Comparison of ENCODE assay signal across 1 cellular context in the genomic region with DNA sequence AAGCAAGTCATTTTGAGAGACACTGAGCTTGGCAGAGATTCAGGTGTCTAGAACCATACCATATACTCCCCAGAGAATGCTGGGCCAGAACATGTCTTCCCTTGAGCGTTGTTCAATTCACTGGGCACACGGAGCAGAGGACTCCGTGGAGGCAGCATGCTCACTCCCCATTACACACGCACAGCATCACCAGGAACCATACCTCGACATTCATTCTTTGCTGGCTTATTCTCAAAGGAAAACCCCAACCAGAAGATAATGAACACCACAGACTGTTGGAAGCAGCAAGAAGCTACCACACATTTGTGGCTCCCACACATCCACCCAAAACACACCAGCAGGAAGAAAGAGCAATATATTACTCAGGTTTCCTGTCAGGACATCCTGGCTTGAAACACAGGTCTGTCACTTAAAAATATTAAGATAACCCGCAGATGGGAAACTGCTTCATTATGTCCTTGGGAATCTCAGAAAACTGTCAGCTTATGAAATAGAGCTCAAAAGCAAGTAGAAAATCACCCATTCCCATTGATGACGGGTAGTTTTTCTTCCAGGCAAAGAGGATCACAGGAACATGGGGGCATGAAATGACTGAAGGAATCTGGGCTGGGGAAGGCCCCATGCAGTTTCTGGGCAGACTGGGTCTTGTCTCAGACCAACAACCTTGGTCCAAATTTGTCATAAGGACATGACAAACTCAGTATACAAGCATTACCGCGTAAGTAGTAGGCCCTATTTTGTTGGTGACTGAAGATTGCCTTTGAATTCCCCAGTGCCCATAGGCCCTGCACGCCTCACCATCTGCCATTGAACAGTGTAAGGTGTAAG.
A peak's percentile ranks its signal among the peaks of the same experiment; 100 is the strongest.
TF ChIP-seq lines count a peak whose summit lies in the region.

No MANE protein-coding gene starts in this region.

TF ChIP-seq in K562, 482 proteins besides CTCF, POLR2A, EP300 and RAD21 (continued from another document):
- TF ChIP-seq, protein P1, sequence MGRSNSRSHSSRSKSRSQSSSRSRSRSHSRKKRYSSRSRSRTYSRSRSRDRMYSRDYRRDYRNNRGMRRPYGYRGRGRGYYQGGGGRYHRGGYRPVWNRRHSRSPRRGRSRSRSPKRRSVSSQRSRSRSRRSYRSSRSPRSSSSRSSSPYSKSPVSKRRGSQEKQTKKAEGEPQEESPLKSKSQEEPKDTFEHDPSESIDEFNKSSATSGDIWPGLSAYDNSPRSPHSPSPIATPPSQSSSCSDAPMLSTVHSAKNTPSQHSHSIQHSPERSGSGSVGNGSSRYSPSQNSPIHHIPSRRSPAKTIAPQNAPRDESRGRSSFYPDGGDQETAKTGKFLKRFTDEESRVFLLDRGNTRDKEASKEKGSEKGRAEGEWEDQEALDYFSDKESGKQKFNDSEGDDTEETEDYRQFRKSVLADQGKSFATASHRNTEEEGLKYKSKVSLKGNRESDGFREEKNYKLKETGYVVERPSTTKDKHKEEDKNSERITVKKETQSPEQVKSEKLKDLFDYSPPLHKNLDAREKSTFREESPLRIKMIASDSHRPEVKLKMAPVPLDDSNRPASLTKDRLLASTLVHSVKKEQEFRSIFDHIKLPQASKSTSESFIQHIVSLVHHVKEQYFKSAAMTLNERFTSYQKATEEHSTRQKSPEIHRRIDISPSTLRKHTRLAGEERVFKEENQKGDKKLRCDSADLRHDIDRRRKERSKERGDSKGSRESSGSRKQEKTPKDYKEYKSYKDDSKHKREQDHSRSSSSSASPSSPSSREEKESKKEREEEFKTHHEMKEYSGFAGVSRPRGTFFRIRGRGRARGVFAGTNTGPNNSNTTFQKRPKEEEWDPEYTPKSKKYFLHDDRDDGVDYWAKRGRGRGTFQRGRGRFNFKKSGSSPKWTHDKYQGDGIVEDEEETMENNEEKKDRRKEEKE (IDR thresholded peaks at IDR 0.05; ENCODE audit: borderline replicate concordance in 1 of 2, control insufficient read depth in 1 of 2, low read depth in 2 of 2, low read length in 1 of 2): no peak
- TF ChIP-seq CXXC5 (CRISPR knock-in tag; IDR thresholded peaks at IDR 0.05) (peak; percentile 42), FOXM1 (IDR thresholded peaks at IDR 0.05; ENCODE audit: low read depth) (no peak), FOXM1 (CRISPR knock-in tag; IDR thresholded peaks at IDR 0.05; ENCODE audit: low read depth) (no peak), ZNF354B (CRISPR knock-in tag; IDR thresholded peaks at IDR 0.05) (no peak), WHSC1 (IDR thresholded peaks at IDR 0.05; ENCODE audit: low read length) (peak; percentile 50), ZNF589 (CRISPR knock-in tag; IDR thresholded peaks at IDR 0.05; ENCODE audit: low read depth) (peak; percentile 25; the same call in 1 of the 2 replicates), KDM4B (IDR thresholded peaks at IDR 0.05; ENCODE audit: borderline replicate concordance in 2 of 2, low read depth in 1 of 2) (no peak), MEIS2 (IDR thresholded peaks at IDR 0.05; ENCODE audit: partially characterized antibody) (peak; percentile 68), SMARCA5 (IDR thresholded peaks at IDR 0.05) (no peak), HEY1 (CRISPR knock-in tag; IDR thresholded peaks at IDR 0.05; ENCODE audit: borderline replicate concordance) (no peak), ZKSCAN1 (IDR thresholded peaks at IDR 0.05; ENCODE audit: low read depth, low read length) (no peak), FOS (IDR thresholded peaks at IDR 0.05; ENCODE audit: extremely low read depth, insufficient read length) (no peak), SMC3 (conservative IDR thresholded peaks at IDR 0.05; ENCODE audit: insufficient read depth, low read depth, low read length) (no peak), TAF7 (tag; IDR thresholded peaks at IDR 0.05) (no peak)
- TF ChIP-seq, protein P2, sequence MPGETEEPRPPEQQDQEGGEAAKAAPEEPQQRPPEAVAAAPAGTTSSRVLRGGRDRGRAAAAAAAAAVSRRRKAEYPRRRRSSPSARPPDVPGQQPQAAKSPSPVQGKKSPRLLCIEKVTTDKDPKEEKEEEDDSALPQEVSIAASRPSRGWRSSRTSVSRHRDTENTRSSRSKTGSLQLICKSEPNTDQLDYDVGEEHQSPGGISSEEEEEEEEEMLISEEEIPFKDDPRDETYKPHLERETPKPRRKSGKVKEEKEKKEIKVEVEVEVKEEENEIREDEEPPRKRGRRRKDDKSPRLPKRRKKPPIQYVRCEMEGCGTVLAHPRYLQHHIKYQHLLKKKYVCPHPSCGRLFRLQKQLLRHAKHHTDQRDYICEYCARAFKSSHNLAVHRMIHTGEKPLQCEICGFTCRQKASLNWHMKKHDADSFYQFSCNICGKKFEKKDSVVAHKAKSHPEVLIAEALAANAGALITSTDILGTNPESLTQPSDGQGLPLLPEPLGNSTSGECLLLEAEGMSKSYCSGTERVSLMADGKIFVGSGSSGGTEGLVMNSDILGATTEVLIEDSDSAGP (CRISPR knock-in tag; IDR thresholded peaks at IDR 0.05): no peak
- TF ChIP-seq, protein P3, sequence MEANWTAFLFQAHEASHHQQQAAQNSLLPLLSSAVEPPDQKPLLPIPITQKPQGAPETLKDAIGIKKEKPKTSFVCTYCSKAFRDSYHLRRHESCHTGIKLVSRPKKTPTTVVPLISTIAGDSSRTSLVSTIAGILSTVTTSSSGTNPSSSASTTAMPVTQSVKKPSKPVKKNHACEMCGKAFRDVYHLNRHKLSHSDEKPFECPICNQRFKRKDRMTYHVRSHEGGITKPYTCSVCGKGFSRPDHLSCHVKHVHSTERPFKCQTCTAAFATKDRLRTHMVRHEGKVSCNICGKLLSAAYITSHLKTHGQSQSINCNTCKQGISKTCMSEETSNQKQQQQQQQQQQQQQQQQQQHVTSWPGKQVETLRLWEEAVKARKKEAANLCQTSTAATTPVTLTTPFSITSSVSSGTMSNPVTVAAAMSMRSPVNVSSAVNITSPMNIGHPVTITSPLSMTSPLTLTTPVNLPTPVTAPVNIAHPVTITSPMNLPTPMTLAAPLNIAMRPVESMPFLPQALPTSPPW (CRISPR knock-in tag; IDR thresholded peaks at IDR 0.05): peak; percentile 35
- TF ChIP-seq, protein P4, sequence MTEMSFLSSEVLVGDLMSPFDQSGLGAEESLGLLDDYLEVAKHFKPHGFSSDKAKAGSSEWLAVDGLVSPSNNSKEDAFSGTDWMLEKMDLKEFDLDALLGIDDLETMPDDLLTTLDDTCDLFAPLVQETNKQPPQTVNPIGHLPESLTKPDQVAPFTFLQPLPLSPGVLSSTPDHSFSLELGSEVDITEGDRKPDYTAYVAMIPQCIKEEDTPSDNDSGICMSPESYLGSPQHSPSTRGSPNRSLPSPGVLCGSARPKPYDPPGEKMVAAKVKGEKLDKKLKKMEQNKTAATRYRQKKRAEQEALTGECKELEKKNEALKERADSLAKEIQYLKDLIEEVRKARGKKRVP (CRISPR knock-in tag; IDR thresholded peaks at IDR 0.05): 0 out of 2 replicates have a peak, but pooled peaks have one; percentile 35
- TF ChIP-seq, protein P5, sequence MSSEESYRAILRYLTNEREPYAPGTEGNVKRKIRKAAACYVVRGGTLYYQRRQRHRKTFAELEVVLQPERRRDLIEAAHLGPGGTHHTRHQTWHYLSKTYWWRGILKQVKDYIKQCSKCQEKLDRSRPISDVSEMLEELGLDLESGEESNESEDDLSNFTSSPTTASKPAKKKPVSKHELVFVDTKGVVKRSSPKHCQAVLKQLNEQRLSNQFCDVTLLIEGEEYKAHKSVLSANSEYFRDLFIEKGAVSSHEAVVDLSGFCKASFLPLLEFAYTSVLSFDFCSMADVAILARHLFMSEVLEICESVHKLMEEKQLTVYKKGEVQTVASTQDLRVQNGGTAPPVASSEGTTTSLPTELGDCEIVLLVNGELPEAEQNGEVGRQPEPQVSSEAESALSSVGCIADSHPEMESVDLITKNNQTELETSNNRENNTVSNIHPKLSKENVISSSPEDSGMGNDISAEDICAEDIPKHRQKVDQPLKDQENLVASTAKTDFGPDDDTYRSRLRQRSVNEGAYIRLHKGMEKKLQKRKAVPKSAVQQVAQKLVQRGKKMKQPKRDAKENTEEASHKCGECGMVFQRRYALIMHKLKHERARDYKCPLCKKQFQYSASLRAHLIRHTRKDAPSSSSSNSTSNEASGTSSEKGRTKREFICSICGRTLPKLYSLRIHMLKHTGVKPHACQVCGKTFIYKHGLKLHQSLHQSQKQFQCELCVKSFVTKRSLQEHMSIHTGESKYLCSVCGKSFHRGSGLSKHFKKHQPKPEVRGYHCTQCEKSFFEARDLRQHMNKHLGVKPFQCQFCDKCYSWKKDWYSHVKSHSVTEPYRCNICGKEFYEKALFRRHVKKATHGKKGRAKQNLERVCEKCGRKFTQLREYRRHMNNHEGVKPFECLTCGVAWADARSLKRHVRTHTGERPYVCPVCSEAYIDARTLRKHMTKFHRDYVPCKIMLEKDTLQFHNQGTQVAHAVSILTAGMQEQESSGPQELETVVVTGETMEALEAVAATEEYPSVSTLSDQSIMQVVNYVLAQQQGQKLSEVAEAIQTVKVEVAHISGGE (CRISPR knock-in tag; IDR thresholded peaks at IDR 0.05): no peak
- TF ChIP-seq, protein P6, sequence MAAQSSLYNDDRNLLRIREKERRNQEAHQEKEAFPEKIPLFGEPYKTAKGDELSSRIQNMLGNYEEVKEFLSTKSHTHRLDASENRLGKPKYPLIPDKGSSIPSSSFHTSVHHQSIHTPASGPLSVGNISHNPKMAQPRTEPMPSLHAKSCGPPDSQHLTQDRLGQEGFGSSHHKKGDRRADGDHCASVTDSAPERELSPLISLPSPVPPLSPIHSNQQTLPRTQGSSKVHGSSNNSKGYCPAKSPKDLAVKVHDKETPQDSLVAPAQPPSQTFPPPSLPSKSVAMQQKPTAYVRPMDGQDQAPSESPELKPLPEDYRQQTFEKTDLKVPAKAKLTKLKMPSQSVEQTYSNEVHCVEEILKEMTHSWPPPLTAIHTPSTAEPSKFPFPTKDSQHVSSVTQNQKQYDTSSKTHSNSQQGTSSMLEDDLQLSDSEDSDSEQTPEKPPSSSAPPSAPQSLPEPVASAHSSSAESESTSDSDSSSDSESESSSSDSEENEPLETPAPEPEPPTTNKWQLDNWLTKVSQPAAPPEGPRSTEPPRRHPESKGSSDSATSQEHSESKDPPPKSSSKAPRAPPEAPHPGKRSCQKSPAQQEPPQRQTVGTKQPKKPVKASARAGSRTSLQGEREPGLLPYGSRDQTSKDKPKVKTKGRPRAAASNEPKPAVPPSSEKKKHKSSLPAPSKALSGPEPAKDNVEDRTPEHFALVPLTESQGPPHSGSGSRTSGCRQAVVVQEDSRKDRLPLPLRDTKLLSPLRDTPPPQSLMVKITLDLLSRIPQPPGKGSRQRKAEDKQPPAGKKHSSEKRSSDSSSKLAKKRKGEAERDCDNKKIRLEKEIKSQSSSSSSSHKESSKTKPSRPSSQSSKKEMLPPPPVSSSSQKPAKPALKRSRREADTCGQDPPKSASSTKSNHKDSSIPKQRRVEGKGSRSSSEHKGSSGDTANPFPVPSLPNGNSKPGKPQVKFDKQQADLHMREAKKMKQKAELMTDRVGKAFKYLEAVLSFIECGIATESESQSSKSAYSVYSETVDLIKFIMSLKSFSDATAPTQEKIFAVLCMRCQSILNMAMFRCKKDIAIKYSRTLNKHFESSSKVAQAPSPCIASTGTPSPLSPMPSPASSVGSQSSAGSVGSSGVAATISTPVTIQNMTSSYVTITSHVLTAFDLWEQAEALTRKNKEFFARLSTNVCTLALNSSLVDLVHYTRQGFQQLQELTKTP (IDR thresholded peaks at IDR 0.05; ENCODE audit: low read depth in 1 of 2, partially characterized antibody in 2 of 2): no peak
- TF ChIP-seq, protein P7, sequence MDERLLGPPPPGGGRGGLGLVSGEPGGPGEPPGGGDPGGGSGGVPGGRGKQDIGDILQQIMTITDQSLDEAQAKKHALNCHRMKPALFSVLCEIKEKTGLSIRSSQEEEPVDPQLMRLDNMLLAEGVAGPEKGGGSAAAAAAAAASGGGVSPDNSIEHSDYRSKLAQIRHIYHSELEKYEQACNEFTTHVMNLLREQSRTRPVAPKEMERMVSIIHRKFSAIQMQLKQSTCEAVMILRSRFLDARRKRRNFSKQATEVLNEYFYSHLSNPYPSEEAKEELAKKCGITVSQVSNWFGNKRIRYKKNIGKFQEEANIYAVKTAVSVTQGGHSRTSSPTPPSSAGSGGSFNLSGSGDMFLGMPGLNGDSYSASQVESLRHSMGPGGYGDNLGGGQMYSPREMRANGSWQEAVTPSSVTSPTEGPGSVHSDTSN (CRISPR knock-in tag; IDR thresholded peaks at IDR 0.05; ENCODE audit: low read depth): no peak
- TF ChIP-seq, protein P7 (tag; conservative IDR thresholded peaks at IDR 0.05; ENCODE audit: low read depth): 0 out of 2 replicates have a peak, but pooled peaks have one; percentile 25
